In genomic region chr3:116863842-116864626, GRCh38 we compare ENCODE assay signal across 8 cellular contexts.
DNase-seq lines count a peak whose midpoint lies in the region; ATAC-seq, FAIRE-seq and TF ChIP-seq lines count a peak whose summit lies in the region.

No MANE protein-coding gene starts in this region.

- in situ Hi-C loops in ACHN (cut with HindIII; ENCODE audit: low pct_ligation_motif_present, low pct_unique_long_range_greater_than_20kb, low sequenced_read_pairs) = no loop called here

- ATAC-seq in GM19035 (IDR thresholded peaks at IDR 0.05; ENCODE audit: unreplicated experiment) (peak; percentile 75), sciatic nerve (peak; percentile 78)

- H3K79me2 ChIP-seq in SU-DHL-6 (ENCODE audit: insufficient read depth, low read length) = no peaks in the 10 kb centered on the region

- intact Hi-C loops in sciatic nerve (cut with DNase I) = no loop called here

- H3K9me3 ChIP-seq in SU-DHL-6 (ENCODE audit: insufficient read depth, low read length) = no peaks in the 10 kb centered on the region

- H3K36me3 ChIP-seq in SU-DHL-6 (ENCODE audit: low read length) = no peaks in the 10 kb centered on the region

- H3K4me2 ChIP-seq in SU-DHL-6 (ENCODE audit: low read depth, low read length, poor library complexity, severe bottlenecking) = peak overlapping the region; percentile 45

- no peak overlapping the region for H3K4me3 ChIP-seq in SU-DHL-6 (ENCODE audit: insufficient read depth, low read length, poor library complexity, severe bottlenecking)

- H2AFZ ChIP-seq in SU-DHL-6 (ENCODE audit: low read depth, low read length, severe bottlenecking) = peak overlapping the region; percentile 27

- H4K20me1 ChIP-seq in SU-DHL-6 (ENCODE audit: low read depth, low read length) = no peaks in the 10 kb centered on the region

- H3K9me2 ChIP-seq in SU-DHL-6 (replicated peaks; ENCODE audit: insufficient read depth, low read length) = no peaks in the 10 kb centered on the region

- peak; percentile 51 for TF ChIP-seq CTCF in SU-DHL-6 (IDR thresholded peaks at IDR 0.05; ENCODE audit: insufficient read depth, low read length, poor library complexity, severe bottlenecking)

- no peaks in the 10 kb centered on the region for H3F3A ChIP-seq in SU-DHL-6 (ENCODE audit: insufficient read depth)

- no peak for FAIRE-seq in H54 (lab: Jason Lieb, UNC)

- H3K27ac ChIP-seq in SU-DHL-6 (ENCODE audit: low read depth, low read length) = no peak overlapping the region

- H3K9ac ChIP-seq in SU-DHL-6 (ENCODE audit: low read length) = no peak overlapping the region

- no peaks in the 10 kb centered on the region for H3K27me3 ChIP-seq in SU-DHL-6 (ENCODE audit: low read length)

- no peak for TF ChIP-seq POLR2A in H54 (IDR thresholded peaks at IDR 0.05; ENCODE audit: low read depth, low read length)

- DNase-seq in ACHN = peak; percentile 42
- peak; percentile 47 for DNase-seq in NAMALWA (ENCODE audit: low spot score)
- peak; percentile 30 to 61 for DNase-seq in hippocampal formation (lab: John Stamatoyannopoulos, UW)
- no peak for DNase-seq in sciatic nerve (ENCODE audit: low spot score)
- DNase-seq in 8988T = no peak
- no peak for DNase-seq in H54 (ENCODE audit: insufficient read length, low spot score)

Comparison
In these comparisons a context has a peak if more than half of its experiments do, and no peak if none do; other contexts are left out.
1. DNase-seq: peak in ACHN (single experiment), NAMALWA (single experiment) and hippocampal formation (2 of 2); none in sciatic nerve (single experiment), 8988T (single experiment) and H54 (single experiment).